ENCODE assay signal across 1 cellular context in the genomic region with DNA sequence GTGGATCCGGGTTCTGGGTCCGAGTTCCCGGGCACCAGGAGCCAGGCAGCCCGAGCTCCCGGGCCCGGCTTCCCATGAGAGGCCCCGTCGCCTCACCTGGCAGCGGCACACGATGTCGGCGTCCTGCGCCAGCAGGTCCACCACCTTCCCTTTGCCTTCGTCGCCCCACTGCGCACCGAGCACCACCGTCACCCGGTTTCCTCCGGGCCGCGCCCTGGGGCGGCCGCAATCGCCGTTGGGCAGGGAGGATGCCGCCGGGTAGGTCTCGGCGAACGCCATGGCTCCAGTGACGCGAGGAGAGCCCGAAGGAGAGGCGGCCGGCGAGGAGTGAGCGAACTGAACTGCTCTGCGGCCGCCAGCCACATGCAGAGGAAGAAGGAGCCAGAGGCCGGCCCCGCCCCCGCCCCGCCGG.
TF ChIP-seq lines count a peak whose summit lies in the region.

TSS of gene ADSS2 (minus strand) at position 371 of the 412 bp plus-strand sequence. CDS start at position 279, 92 bp downstream.

TF ChIP-seq in K562, 482 proteins besides CTCF, POLR2A, EP300 and RAD21 (continued from another document and continues in another):
- TF ChIP-seq ATF4 (CRISPR knock-in tag; IDR thresholded peaks at IDR 0.05) (peak; percentile 53; the same call in 1 of the 2 replicates), RBBP5 (IDR thresholded peaks at IDR 0.05; ENCODE audit: borderline replicate concordance, insufficient read depth, low read length, poor library complexity, severe bottlenecking) (peak; percentile 88), BDP1 (IDR thresholded peaks at IDR 0.05; ENCODE audit: insufficient read depth, insufficient read length) (no peak), HDAC1 (IDR thresholded peaks at IDR 0.05) (peak in 1 of 2 experiments; percentile 87; a peak in 2 of 4 replicates), ZBTB7A (IDR thresholded peaks at IDR 0.05; ENCODE audit: borderline replicate concordance, control insufficient read depth, low read depth, low read length) (no peak), MAFG (tag; conservative IDR thresholded peaks at IDR 0.05) (no peak), ZNF431 (CRISPR knock-in tag; IDR thresholded peaks at IDR 0.05) (no peak; the same call in 1 of the 2 replicates), ZNF274 (IDR thresholded peaks at IDR 0.05; ENCODE audit: borderline replicate concordance, low read depth, low read length) (no peak), NR0B1 (IDR thresholded peaks at IDR 0.05; ENCODE audit: partially characterized antibody) (no peak), ZNF609 (CRISPR knock-in tag; IDR thresholded peaks at IDR 0.05; ENCODE audit: borderline replicate concordance) (0 out of 2 replicates have a peak, but pooled peaks have one; percentile 67), HDAC8 (tag; IDR thresholded peaks at IDR 0.05) (no peak; the same call in 1 of the 2 replicates), ZEB2 (IDR thresholded peaks at IDR 0.05) (peak; percentile 28; the same call in 1 of the 2 replicates), TRIM28 (IDR thresholded peaks at IDR 0.05) (no peak), CCNT2 (IDR thresholded peaks at IDR 0.05; ENCODE audit: borderline replicate concordance, extremely low read depth, insufficient read length, low read depth, low read length) (peak; percentile 9), L3MBTL2 (IDR thresholded peaks at IDR 0.05) (peak; percentile 67; the same call in 1 of the 2 replicates), KDM5B (IDR thresholded peaks at IDR 0.05; ENCODE audit: insufficient replicate concordance, low read depth, low read length) (peak; percentile 92), PKNOX1 (IDR thresholded peaks at IDR 0.05) (no peak), ZBTB1 (CRISPR knock-in tag; IDR thresholded peaks at IDR 0.05; ENCODE audit: borderline replicate concordance, low read depth) (0 out of 2 replicates have a peak, but pooled peaks have one; percentile 21), PHF8 (IDR thresholded peaks at IDR 0.05; ENCODE audit: borderline replicate concordance, low read length) (peak; percentile 78; the same call in 1 of the 2 replicates), ZBTB43 (CRISPR knock-in tag; IDR thresholded peaks at IDR 0.05) (0 out of 2 replicates have a peak, but pooled peaks have one; percentile 36), FOXP4 (CRISPR knock-in tag; IDR thresholded peaks at IDR 0.05; ENCODE audit: borderline replicate concordance) (peak; percentile 80; the same call in 1 of the 2 replicates), PCBP1 (IDR thresholded peaks at IDR 0.05; ENCODE audit: low read depth, low read length, poor library complexity, severe bottlenecking) (peak; percentile 55), ZNF707 (CRISPR knock-in tag; conservative IDR thresholded peaks at IDR 0.05) (no peak), GTF2B (IDR thresholded peaks at IDR 0.05; ENCODE audit: extremely low read depth, insufficient read length) (no peak), ZC3H4 (CRISPR knock-in tag; IDR thresholded peaks at IDR 0.05; ENCODE audit: borderline replicate concordance) (peak; percentile 87; the same call in 1 of the 2 replicates), TOE1 (IDR thresholded peaks at IDR 0.05; ENCODE audit: borderline replicate concordance) (no peak), TOE1 (CRISPR knock-in tag; IDR thresholded peaks at IDR 0.05; ENCODE audit: borderline replicate concordance, low read depth) (peak; percentile 75; the same call in 1 of the 2 replicates)
- TF ChIP-seq, protein P1, sequence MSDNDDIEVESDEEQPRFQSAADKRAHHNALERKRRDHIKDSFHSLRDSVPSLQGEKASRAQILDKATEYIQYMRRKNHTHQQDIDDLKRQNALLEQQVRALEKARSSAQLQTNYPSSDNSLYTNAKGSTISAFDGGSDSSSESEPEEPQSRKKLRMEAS (CRISPR knock-in tag; IDR thresholded peaks at IDR 0.05): no peak
- TF ChIP-seq, protein P2, sequence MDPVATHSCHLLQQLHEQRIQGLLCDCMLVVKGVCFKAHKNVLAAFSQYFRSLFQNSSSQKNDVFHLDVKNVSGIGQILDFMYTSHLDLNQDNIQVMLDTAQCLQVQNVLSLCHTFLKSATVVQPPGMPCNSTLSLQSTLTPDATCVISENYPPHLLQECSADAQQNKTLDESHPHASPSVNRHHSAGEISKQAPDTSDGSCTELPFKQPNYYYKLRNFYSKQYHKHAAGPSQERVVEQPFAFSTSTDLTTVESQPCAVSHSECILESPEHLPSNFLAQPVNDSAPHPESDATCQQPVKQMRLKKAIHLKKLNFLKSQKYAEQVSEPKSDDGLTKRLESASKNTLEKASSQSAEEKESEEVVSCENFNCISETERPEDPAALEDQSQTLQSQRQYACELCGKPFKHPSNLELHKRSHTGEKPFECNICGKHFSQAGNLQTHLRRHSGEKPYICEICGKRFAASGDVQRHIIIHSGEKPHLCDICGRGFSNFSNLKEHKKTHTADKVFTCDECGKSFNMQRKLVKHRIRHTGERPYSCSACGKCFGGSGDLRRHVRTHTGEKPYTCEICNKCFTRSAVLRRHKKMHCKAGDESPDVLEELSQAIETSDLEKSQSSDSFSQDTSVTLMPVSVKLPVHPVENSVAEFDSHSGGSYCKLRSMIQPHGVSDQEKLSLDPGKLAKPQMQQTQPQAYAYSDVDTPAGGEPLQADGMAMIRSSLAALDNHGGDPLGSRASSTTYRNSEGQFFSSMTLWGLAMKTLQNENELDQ (CRISPR knock-in tag; IDR thresholded peaks at IDR 0.05; ENCODE audit: borderline replicate concordance): no peak
- TF ChIP-seq, protein P3, sequence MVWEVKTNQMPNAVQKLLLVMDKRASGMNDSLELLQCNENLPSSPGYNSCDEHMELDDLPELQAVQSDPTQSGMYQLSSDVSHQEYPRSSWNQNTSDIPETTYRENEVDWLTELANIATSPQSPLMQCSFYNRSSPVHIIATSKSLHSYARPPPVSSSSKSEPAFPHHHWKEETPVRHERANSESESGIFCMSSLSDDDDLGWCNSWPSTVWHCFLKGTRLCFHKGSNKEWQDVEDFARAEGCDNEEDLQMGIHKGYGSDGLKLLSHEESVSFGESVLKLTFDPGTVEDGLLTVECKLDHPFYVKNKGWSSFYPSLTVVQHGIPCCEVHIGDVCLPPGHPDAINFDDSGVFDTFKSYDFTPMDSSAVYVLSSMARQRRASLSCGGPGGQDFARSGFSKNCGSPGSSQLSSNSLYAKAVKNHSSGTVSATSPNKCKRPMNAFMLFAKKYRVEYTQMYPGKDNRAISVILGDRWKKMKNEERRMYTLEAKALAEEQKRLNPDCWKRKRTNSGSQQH (CRISPR knock-in tag; IDR thresholded peaks at IDR 0.05): no peak
- TF ChIP-seq, protein P4, sequence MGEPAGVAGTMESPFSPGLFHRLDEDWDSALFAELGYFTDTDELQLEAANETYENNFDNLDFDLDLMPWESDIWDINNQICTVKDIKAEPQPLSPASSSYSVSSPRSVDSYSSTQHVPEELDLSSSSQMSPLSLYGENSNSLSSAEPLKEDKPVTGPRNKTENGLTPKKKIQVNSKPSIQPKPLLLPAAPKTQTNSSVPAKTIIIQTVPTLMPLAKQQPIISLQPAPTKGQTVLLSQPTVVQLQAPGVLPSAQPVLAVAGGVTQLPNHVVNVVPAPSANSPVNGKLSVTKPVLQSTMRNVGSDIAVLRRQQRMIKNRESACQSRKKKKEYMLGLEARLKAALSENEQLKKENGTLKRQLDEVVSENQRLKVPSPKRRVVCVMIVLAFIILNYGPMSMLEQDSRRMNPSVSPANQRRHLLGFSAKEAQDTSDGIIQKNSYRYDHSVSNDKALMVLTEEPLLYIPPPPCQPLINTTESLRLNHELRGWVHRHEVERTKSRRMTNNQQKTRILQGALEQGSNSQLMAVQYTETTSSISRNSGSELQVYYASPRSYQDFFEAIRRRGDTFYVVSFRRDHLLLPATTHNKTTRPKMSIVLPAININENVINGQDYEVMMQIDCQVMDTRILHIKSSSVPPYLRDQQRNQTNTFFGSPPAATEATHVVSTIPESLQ (CRISPR knock-in tag; IDR thresholded peaks at IDR 0.05): peak; percentile 80; the same call in 1 of the 2 replicates
- TF ChIP-seq, protein P5, sequence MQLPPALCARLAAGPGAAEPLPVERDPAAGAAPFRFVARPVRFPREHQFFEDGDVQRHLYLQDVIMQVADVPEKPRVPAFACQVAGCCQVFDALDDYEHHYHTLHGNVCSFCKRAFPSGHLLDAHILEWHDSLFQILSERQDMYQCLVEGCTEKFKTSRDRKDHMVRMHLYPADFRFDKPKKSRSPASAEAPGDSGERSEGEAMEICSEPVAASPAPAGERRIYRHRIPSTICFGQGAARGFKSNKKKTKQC (CRISPR knock-in tag; IDR thresholded peaks at IDR 0.05): no peak; the same call in 1 of the 2 replicates
